Comparison of ENCODE assay signal across 19 cellular contexts in genomic region chr14:52363969-52364368, GRCh38. TPM values are rescaled to one million over a fixed set of nuclear protein-coding genes. Genes with fewer than 3 reads are reported as not detected.
DNase-seq lines count a peak whose midpoint lies in the region; FAIRE-seq lines count a peak whose summit lies in the region.
"Had no signal": no experiment of that assay in that cellular context is flagged by ENCODE, and none has a peak within 500 bp of the region (broad histone marks: within the 10 kb centered on the region; RNA-seq: fewer than 3 reads in every experiment).

No MANE protein-coding gene starts in this region.

- DNase-seq in AG08395 (ENCODE audit: low spot score): peak; percentile 62
- peak; percentile 64 for DNase-seq in M059J (ENCODE audit: low read depth)
- DNase-seq in left kidney (ENCODE audit: low read depth, low spot score): peak; percentile 33
- peak; percentile 37 for DNase-seq in renal cortical epithelial cell (ENCODE audit: low read depth)
- DNase-seq in stimulated activated naive CD4-positive, alpha-beta T cell treated with Interleukin-2 at 50 U/mL for 16 hours (lab: John Stamatoyannopoulos, UW): no peak
- DNase-seq in medulla oblongata (ENCODE audit: extremely low spot score): no peak
- DNase-seq in activated naive CD4-positive, alpha-beta T cell (lab: John Stamatoyannopoulos, UW): no peak
- no peak for DNase-seq in frontal cortex (ENCODE audit: low spot score in 2 of 2)
- DNase-seq: activated CD4-positive, alpha-beta T cell treated with anti-CD3 and anti-CD28 coated beads, Interleukin-2, amount 50 U/mL, for 1 hour; activated CD8-positive, alpha-beta memory T cell treated with anti-CD3 and anti-CD28 coated beads, Interleukin-2, amount 50 U/mL, for 4 hours; adrenal gland; C1 segment of cervical spinal cord; colonic mucosa; NCI-H146; NCI-H69; stimulated activated CD4-positive, alpha-beta T cell treated with anti-CD3 and anti-CD28 coated beads, Interleukin-4, amount 100 ng/mL, for 24 hours; stimulated activated naive CD8-positive, alpha-beta T cell treated with anti-CD3 and anti-CD28 coated beads, Interleukin-15, amount 100 ng/mL, for 72 hours had no signal

- FAIRE-seq in frontal cortex (lab: Jason Lieb, UNC): no peak
- FAIRE-seq: A204.1, H54 had no signal

RNA-seq across cellular contexts. Expression of gene PTGER2, which starts 49.9 kb away (rescaled TPM):
- 0.54 and 0.71 TPM in 2 replicates for total RNA-seq in M059J (2014; rRNA removed; shearing (Covaris generic))
- total RNA-seq in renal cortical epithelial cell (8.7 and 41.3 TPM in 2 replicates), frontal cortex (under 0.01 TPM)

Comparison
In these comparisons a context has a peak if more than half of its experiments do, and no peak if none do; other contexts are left out.
1. DNase-seq: peak in AG08395 (single experiment), M059J (single experiment), left kidney (single experiment) and renal cortical epithelial cell (single experiment); none in stimulated activated naive CD4-positive, alpha-beta T cell treated with Interleukin-2 at 50 U/mL for 16 hours (single experiment), medulla oblongata (single experiment), activated naive CD4-positive, alpha-beta T cell (0 of 4) and frontal cortex (0 of 2).